Comparison of ENCODE assay signal across 8 cellular contexts in genomic region chr2:216114476-216115223, GRCh38. TPM values are rescaled to one million over a fixed set of nuclear protein-coding genes. Genes with fewer than 3 reads are reported as not detected.
DNase-seq lines count a peak whose midpoint lies in the region; ATAC-seq and TF ChIP-seq lines count a peak whose summit lies in the region.

No MANE protein-coding gene starts in this region.

- no peaks in the 10 kb centered on the region for H3K9me3 Mint-ChIP-seq in activated CD4-positive, alpha-beta T cell treated with anti-CD3 and anti-CD28 coated beads, Interleukin-2, amount 10 ng/mL, durations not matched to agents 24 days and 14 days

- H3K9me3 ChIP-seq in BE2C = no peaks in the 10 kb centered on the region

- DNase-seq in BE2C (peak; percentile 98), NCI-H524 treated with DMSO at 0.1 percent for 48 hours (lab: John Stamatoyannopoulos, UW) (peak; percentile 92), coronary artery (ENCODE audit: low spot score) (peak; percentile 98), left kidney (ENCODE audit: low read depth, low spot score) (peak; percentile 100)
- peak; percentile 99 for DNase-seq in activated CD4-positive, alpha-beta T cell treated with anti-CD3 and anti-CD28 coated beads, Interleukin-2, amount 10 ng/mL, durations not matched to agents 24 days and 14 days
- peak; percentile 98 for DNase-seq in stimulated activated CD4-positive, alpha-beta T cell treated with anti-CD3 and anti-CD28 coated beads, Interleukin-1b, Interleukin-23, amount 100 ng/mL, for 48 hours

- H3K27me3 Mint-ChIP-seq in activated CD4-positive, alpha-beta T cell treated with anti-CD3 and anti-CD28 coated beads, Interleukin-2, amount 10 ng/mL, durations not matched to agents 24 days and 14 days = peaks cover 2% of the 10 kb centered on the region

- H3K27me3 ChIP-seq in BE2C = no peaks in the 10 kb centered on the region

- peaks cover 85% of the 10 kb centered on the region for H3K36me3 ChIP-seq in BE2C

- H3K4me1 Mint-ChIP-seq in activated CD4-positive, alpha-beta T cell treated with anti-CD3 and anti-CD28 coated beads, Interleukin-2, amount 10 ng/mL, durations not matched to agents 24 days and 14 days = peaks cover 76% of the 10 kb centered on the region

- H3K4me3 Mint-ChIP-seq in activated CD4-positive, alpha-beta T cell treated with anti-CD3 and anti-CD28 coated beads, Interleukin-2, amount 10 ng/mL, durations not matched to agents 24 days and 14 days = peak overlapping the region; percentile 91

- peak overlapping the region; percentile 92 for H3K27ac Mint-ChIP-seq in activated CD4-positive, alpha-beta T cell treated with anti-CD3 and anti-CD28 coated beads, Interleukin-2, amount 10 ng/mL, durations not matched to agents 24 days and 14 days

- TF ChIP-seq CTCF in BE2C (IDR thresholded peaks at IDR 0.05; ENCODE audit: low read depth, low read length) (peak; percentile 83), coronary artery (IDR thresholded peaks at IDR 0.05) (peak; percentile 42)

- H3K36me3 Mint-ChIP-seq in activated CD4-positive, alpha-beta T cell treated with anti-CD3 and anti-CD28 coated beads, Interleukin-2, amount 10 ng/mL, durations not matched to agents 24 days and 14 days (ENCODE audit: low read depth) = peaks cover 80% of the 10 kb centered on the region

- TF ChIP-seq POLR2A in GM19099 (IDR thresholded peaks at IDR 0.05; ENCODE audit: extremely low read depth, insufficient read length, low read depth) = peak; percentile 56

- ATAC-seq in HG03457 (IDR thresholded peaks at IDR 0.05; ENCODE audit: unreplicated experiment) = peak; percentile 33

- intact Hi-C loops in activated CD4-positive, alpha-beta T cell treated with anti-CD3 and anti-CD28 coated beads, Interleukin-2, amount 10 ng/mL, durations not matched to agents 24 days and 14 days (cut with micrococcal nuclease) = loop anchor here (1.0 kb wide), 1 partner anchor 33 kb away; the partner anchor contains the start of genes PECR and TMEM169

- H3K4me1 ChIP-seq in BE2C = peaks cover 19% of the 10 kb centered on the region

- H3K27ac ChIP-seq in coronary artery = peak overlapping the region; percentile 57 to 75

- H3K4me3 ChIP-seq in BE2C (ENCODE audit: low read depth, low read length) = peak overlapping the region; percentile 75
- peak overlapping the region; percentile 70 for H3K4me3 ChIP-seq in coronary artery

RNA-seq across cellular contexts. Expression of gene XRCC5, which starts 5.5 kb away (rescaled TPM):
- polyA plus RNA-seq in BE2C (2012; ENCODE audit: insufficient read depth, insufficient read length, low read depth) = 271 TPM
- 476 and 510 TPM in 2 replicates for total RNA-seq in activated CD4-positive, alpha-beta T cell treated with anti-CD3 and anti-CD28 coated beads, Interleukin-2, amount 10 ng/mL, durations not matched to agents 24 days and 14 days

RNA-seq across cellular contexts. Expression of gene TMEM169, which starts 32.9 kb away (rescaled TPM):
- polyA plus RNA-seq in BE2C (2012; ENCODE audit: insufficient read depth, insufficient read length, low read depth) = 21.9 TPM
- total RNA-seq in activated CD4-positive, alpha-beta T cell treated with anti-CD3 and anti-CD28 coated beads, Interleukin-2, amount 10 ng/mL, durations not matched to agents 24 days and 14 days = 0.51 and 0.97 TPM in 2 replicates

RNA-seq across cellular contexts. Expression of gene PECR, which starts 33.0 kb away (rescaled TPM):
- polyA plus RNA-seq in BE2C (2012; ENCODE audit: insufficient read depth, insufficient read length, low read depth) = 15.7 TPM
- 13.1 and 15.3 TPM in 2 replicates for total RNA-seq in activated CD4-positive, alpha-beta T cell treated with anti-CD3 and anti-CD28 coated beads, Interleukin-2, amount 10 ng/mL, durations not matched to agents 24 days and 14 days

Comparison
In these comparisons a context has a peak if more than half of its experiments do, and no peak if none do; other contexts are left out.
1. Peak in every context shown above with its lines: DNase-seq, ATAC-seq, H3K4me3 ChIP-seq and H3K27ac ChIP-seq.